In the genomic region with DNA sequence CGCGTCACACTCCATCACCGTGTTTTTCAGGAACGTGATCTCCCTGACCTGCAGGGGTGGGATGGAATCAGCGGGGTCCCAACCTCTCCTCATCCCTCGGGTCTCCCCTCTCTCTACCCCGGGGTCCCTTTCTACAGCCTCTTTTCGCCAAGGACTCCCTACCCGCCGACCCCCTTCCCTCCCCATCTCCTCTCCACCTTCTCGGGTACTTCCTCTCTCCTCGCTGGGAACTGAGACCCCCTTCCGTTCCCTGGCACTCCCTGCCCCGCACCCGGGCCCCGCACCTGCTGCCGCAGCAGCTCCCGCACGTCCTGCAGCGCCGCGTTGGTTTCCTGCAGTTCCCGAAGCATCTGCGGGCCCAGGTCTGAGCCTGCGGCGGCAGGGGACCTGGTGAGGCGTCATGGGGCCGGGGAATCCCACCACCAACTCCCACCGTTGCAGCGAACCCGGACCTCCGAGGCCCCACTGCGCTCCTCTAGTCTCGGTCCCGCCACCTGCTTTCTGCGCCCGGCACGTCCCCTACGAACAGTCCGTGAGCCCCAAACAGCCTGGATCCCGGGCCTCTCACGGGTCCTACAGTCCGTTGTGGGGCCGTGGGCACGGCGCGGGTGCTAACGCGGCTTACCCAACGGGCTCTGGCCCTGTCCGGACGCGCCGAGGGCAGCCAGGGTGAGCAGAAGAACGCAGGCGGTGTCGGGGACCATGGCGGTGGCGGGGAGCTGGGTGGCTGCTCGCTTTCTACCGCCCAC, we compare ENCODE assay signal across 11 cellular contexts. TPM values are rescaled to one million over a fixed set of nuclear protein-coding genes. Genes with fewer than 3 reads are reported as not detected.
DNase-seq lines count a peak whose midpoint lies in the region; ATAC-seq and TF ChIP-seq lines count a peak whose summit lies in the region.
"Had no signal": no experiment of that assay in that cellular context is flagged by ENCODE, and none has a peak within 500 bp of the region (broad histone marks: within the 10 kb centered on the region; RNA-seq: fewer than 3 reads in every experiment).

Gene COMP (minus strand): TSS at position 740 of the 749 bp plus-strand sequence. CDS start 36 bp downstream, at position 704.

- no peaks in the 10 kb centered on the region for H3K9me3 Mint-ChIP-seq in activated CD4-positive, alpha-beta memory T cell treated with anti-CD3 and anti-CD28 coated beads for 36 hours

- CTCF ChIA-PET in activated CD4-positive, alpha-beta memory T cell treated with anti-CD3 and anti-CD28 coated beads for 36 hours (lab: Charles Lee): interaction anchor here (1.2 to 1.7 kb wide), 2 partner anchors 56 to 57 kb away, joined by 4 to 9 read pairs; no protein-coding TSS in a partner anchor
- CTCF ChIA-PET in GM10248 (lab: Yijun Ruan, JAX): interaction anchor here (1.5 kb wide), 1 partner anchor 56 kb away, joined by 4 read pairs; no protein-coding TSS in a partner anchor

- H3K27ac Mint-ChIP-seq in activated CD4-positive, alpha-beta memory T cell treated with anti-CD3 and anti-CD28 coated beads for 36 hours: no peak within 1 kb of the TSS

- H3K27me3 Mint-ChIP-seq in activated CD4-positive, alpha-beta memory T cell treated with anti-CD3 and anti-CD28 coated beads for 36 hours: peaks cover 69% of the 10 kb centered on the region

- H3K36me3 ChIP-seq in iPS-18a (ENCODE audit: control insufficient read depth, low read depth, low read length): no peaks in the 10 kb centered on the region
- H3K36me3 ChIP-seq in spleen: no peaks in the 10 kb centered on the region

- H3K4me3 ChIP-seq in iPS-18a (ENCODE audit: low read length): peak within 1 kb of the TSS; percentile 48
- H3K4me3 ChIP-seq in spleen: peak within 1 kb of the TSS in 7 of 8 donors; percentile 28 to 67 (median 33)

- DNase-seq in DMS53 (lab: John Stamatoyannopoulos, UW) (peak; percentile 34), DMS53 treated with DMSO at 0.1 percent for 48 hours (lab: John Stamatoyannopoulos, UW; ENCODE audit: unreplicated experiment) (no peak), spleen (peak; percentile 58), GM10248 (ENCODE audit: extremely low spot score) (no peak), posterior cingulate gyrus (no peak)
- DNase-seq in activated CD4-positive, alpha-beta memory T cell treated with anti-CD3 and anti-CD28 coated beads for 36 hours: no peak
- DNase-seq: activated gamma-delta T cell, retina had no signal

- no peak within 1 kb of the TSS for H3K9ac ChIP-seq in iPS-18a (ENCODE audit: low read length)

- H3K36me3 Mint-ChIP-seq in activated CD4-positive, alpha-beta memory T cell treated with anti-CD3 and anti-CD28 coated beads for 36 hours: no peaks in the 10 kb centered on the region

- WGBS in spleen, 5 donors: 2 to 4% (median 3%) methylated on average over 29 to 61 of the region's 61 CpGs

- H3K9me3 ChIP-seq in iPS-18a (ENCODE audit: control insufficient read depth, low read depth, low read length) (no peaks in the 10 kb centered on the region), spleen (no peaks in the 10 kb centered on the region)

- POLR2A ChIA-PET in activated CD4-positive, alpha-beta memory T cell treated with anti-CD3 and anti-CD28 coated beads for 36 hours (lab: Charles Lee): no interaction called here
- POLR2A ChIA-PET in GM10248 (lab: Yijun Ruan, JAX): no interaction called here

- no peak for TF ChIP-seq POLR2A in spleen (IDR thresholded peaks at IDR 0.05)

- ATAC-seq in GM18502 (IDR thresholded peaks at IDR 0.05; ENCODE audit: poor library complexity, unreplicated experiment): no peak

- peaks cover 97% of the 10 kb centered on the region for H3K27me3 ChIP-seq in iPS-18a (ENCODE audit: control insufficient read depth, insufficient read depth, low read length)
- peaks cover 4 to 100% (median 90%) of the 10 kb centered on the region in 7 donors for H3K27me3 ChIP-seq in spleen (replicated peaks in 1 of 7)

- no peak within 1 kb of the TSS for H3K27ac ChIP-seq in iPS-18a (ENCODE audit: low read length)
- H3K27ac ChIP-seq in spleen: no peak within 1 kb of the TSS

- no peaks in the 10 kb centered on the region for H3K4me1 ChIP-seq in iPS-18a (ENCODE audit: control insufficient read depth, low read depth, low read length)
- peaks cover 27 to 50% (median 42%) of the 10 kb centered on the region in 6 donors for H3K4me1 ChIP-seq in spleen

- intact Hi-C loops in activated CD4-positive, alpha-beta memory T cell treated with anti-CD3 and anti-CD28 coated beads for 36 hours (cut with micrococcal nuclease): no loop called here
- intact Hi-C loops in spleen (cut with DNase I; ENCODE audit: low total_unique reads) (no loop called here), posterior cingulate gyrus (cut with DNase I) (no loop called here)

- H3K4me1 Mint-ChIP-seq in activated CD4-positive, alpha-beta memory T cell treated with anti-CD3 and anti-CD28 coated beads for 36 hours (ENCODE audit: low read depth): peaks cover 33% of the 10 kb centered on the region

- peak within 1 kb of the TSS; percentile 19 for H3K4me3 Mint-ChIP-seq in activated CD4-positive, alpha-beta memory T cell treated with anti-CD3 and anti-CD28 coated beads for 36 hours

- TF ChIP-seq CTCF in spleen (IDR thresholded peaks at IDR 0.05 in 8 of 11, conservative IDR thresholded peaks at IDR 0.05 in 3 of 11) (no peak), GM10248 (IDR thresholded peaks at IDR 0.05; ENCODE audit: control extremely low read depth, extremely low read depth, low read depth, missing control alignments) (no peak)

RNA-seq across cellular contexts. Expression of gene COMP, which starts in this region (rescaled TPM):
- total RNA-seq in activated CD4-positive, alpha-beta memory T cell treated with anti-CD3 and anti-CD28 coated beads for 36 hours: not detected
- total RNA-seq in spleen: not detected
- 1 to 10 TPM in 1 of 3 donors, under 1 TPM in 2; 0.04 to 1.0 (median 0.13) TPM for polyA plus RNA-seq in spleen
- total RNA-seq: A172 had no signal

Comparison
In these comparisons a context has a peak if more than half of its experiments do, and no peak if none do; other contexts are left out.
1. DNase-seq: peak in DMS53 (single experiment) and spleen (single experiment); none in DMS53 treated with DMSO at 0.1 percent for 48 hours (single experiment), activated CD4-positive, alpha-beta memory T cell treated with anti-CD3 and anti-CD28 coated beads for 36 hours (single experiment), GM10248 (single experiment) and posterior cingulate gyrus (0 of 10).